Comparison of ENCODE assay signal across 1 cellular context in the genomic region with DNA sequence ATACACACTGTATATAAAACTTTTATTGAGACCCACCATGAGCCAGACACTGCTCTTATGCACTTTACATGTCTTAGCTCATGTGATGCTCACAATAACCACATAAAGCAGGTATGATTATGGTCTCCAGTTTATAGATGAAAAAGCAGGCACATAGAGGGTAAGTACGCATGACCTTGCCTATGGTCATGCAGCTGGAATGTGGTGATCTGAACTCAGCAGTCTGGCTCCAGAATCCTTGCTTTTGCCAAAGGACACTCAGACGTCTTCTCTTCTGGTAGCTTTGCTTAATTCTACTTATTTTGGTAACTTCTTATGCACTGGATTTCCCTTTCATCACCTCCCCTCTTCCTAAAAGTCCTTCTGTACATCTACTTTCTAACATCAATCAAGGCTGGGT.
TF ChIP-seq lines count a peak whose summit lies in the region.

No MANE protein-coding gene starts in this region.

TF ChIP-seq in A549, 52 proteins besides CTCF, POLR2A, EP300 and RAD21 (continued from another document):
- TF ChIP-seq, protein P1, sequence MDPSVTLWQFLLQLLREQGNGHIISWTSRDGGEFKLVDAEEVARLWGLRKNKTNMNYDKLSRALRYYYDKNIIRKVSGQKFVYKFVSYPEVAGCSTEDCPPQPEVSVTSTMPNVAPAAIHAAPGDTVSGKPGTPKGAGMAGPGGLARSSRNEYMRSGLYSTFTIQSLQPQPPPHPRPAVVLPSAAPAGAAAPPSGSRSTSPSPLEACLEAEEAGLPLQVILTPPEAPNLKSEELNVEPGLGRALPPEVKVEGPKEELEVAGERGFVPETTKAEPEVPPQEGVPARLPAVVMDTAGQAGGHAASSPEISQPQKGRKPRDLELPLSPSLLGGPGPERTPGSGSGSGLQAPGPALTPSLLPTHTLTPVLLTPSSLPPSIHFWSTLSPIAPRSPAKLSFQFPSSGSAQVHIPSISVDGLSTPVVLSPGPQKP (IDR thresholded peaks at IDR 0.05; ENCODE audit: low read depth, low read length) = no peak
- TF ChIP-seq RNF2 (IDR thresholded peaks at IDR 0.05; ENCODE audit: borderline replicate concordance, low read depth) (no peak), JUNB (IDR thresholded peaks at IDR 0.05) (no peak), TFCP2L1 (CRISPR knock-in tag; IDR thresholded peaks at IDR 0.05) (no peak), CHD4 (IDR thresholded peaks at IDR 0.05; ENCODE audit: borderline replicate concordance) (no peak)
TF ChIP-seq in A549: peak in this region for 0.
